ENCODE assay signal across 8 cellular contexts in genomic region chr6:170555305-170555704, GRCh38. TPM values are rescaled to one million over a fixed set of nuclear protein-coding genes. Genes with fewer than 3 reads are reported as not detected.
A peak's percentile ranks its signal among the peaks of the same experiment; 100 is the strongest.
DNase-seq lines count a peak whose midpoint lies in the region; ATAC-seq and TF ChIP-seq lines count a peak whose summit lies in the region.

No MANE protein-coding gene starts in this region.

- H3K4me1 ChIP-seq in SK-N-SH (ENCODE audit: control insufficient read depth in 1 of 2, insufficient read depth in 2 of 2, low read depth in 1 of 2, low read length in 1 of 2), result peaks cover 19 to 23% of the 10 kb centered on the region in 2 experiments; a peak in 3 of 4 replicates
- peaks cover 5 to 36% (median 33%) of the 10 kb centered on the region in 4 donors for H3K4me1 ChIP-seq in liver (ENCODE audit: control insufficient read depth in 4 of 4, insufficient read depth in 4 of 4, low read length in 3 of 4)
- peaks cover 6 to 61% (median 33%) of the 10 kb centered on the region in 4 donors for H3K4me1 ChIP-seq in tibial nerve

- H4K20me1 ChIP-seq in SK-N-SH (ENCODE audit: insufficient read depth), result peaks cover 24% of the 10 kb centered on the region

- POLR2A ChIA-PET in SK-N-SH (lab: Yijun Ruan, JAX), result no interaction called here
- POLR2A ChIA-PET in HEK293T (lab: Yijun Ruan, JAX), result interaction anchor here (1.1 kb wide), 1 partner anchor 29 kb away, joined by 3 read pairs; the partner anchor contains the start of gene PDCD2

- no peak for TF ChIP-seq POLR2A in tibial nerve (IDR thresholded peaks at IDR 0.05)

- no peak for ATAC-seq in SK-N-SH treated with all-trans-retinoic acid at 6 μM for 48 hours
- ATAC-seq in HG02973 (IDR thresholded peaks at IDR 0.05; ENCODE audit: unreplicated experiment), result no peak

- peak overlapping the region; percentile 89 to 100 for H3K4me3 ChIP-seq in SK-N-SH (ENCODE audit: low read depth in 2 of 2, low read length in 1 of 2)
- H3K4me3 ChIP-seq in astrocyte of the spinal cord (ENCODE audit: low read depth, low read length), result peak overlapping the region; percentile 95
- H3K4me3 ChIP-seq in liver (ENCODE audit: low read depth in 1 of 3, low read length in 3 of 3), result peak overlapping the region; percentile 29 to 91 (median 88)
- H3K4me3 ChIP-seq in tibial nerve, result peak overlapping the region in 3 of 4 donors; percentile 85 to 99 (median 87)

- peaks cover 5% of the 10 kb centered on the region for H3F3A ChIP-seq in SK-N-SH (replicated peaks; ENCODE audit: insufficient read depth)

- no peaks in the 10 kb centered on the region for H3K9me2 ChIP-seq in SK-N-SH

- H3K9me3 ChIP-seq in SK-N-SH, result no peaks in the 10 kb centered on the region
- no peaks in the 10 kb centered on the region for H3K9me3 ChIP-seq in liver (ENCODE audit: control insufficient read depth in 4 of 4, low read length in 3 of 4)
- no peaks in the 10 kb centered on the region for H3K9me3 ChIP-seq in tibial nerve

- H3K27ac ChIP-seq in SK-N-SH (ENCODE audit: low read depth in 2 of 2, low read length in 1 of 2) (peak overlapping the region in 1 of 2 experiments; percentile 92; a peak in 1 of 4 replicates), liver (ENCODE audit: low read depth in 1 of 2, low read length in 2 of 2) (no peak overlapping the region), tibial nerve (no peak overlapping the region), caudate nucleus (ENCODE audit: low read depth, low read length) (no peak overlapping the region)

- 36% methylated on average over 3 of the region's 3 CpGs for WGBS in SK-N-SH (ENCODE audit: low lambda C conversion rate)
- whole genome bisulfite sequencing in liver, result 63% methylated on average over 3 of the region's 3 CpGs
- 60% methylated on average over 3 of the region's 3 CpGs for WGBS in tibial nerve, 2 donors

- H2AFZ ChIP-seq in SK-N-SH (ENCODE audit: low read depth), result no peak overlapping the region

- peaks cover 21 to 33% of the 10 kb centered on the region in 2 experiments for H3K36me3 ChIP-seq in SK-N-SH (replicated peaks in 1 of 2; ENCODE audit: control insufficient read depth in 1 of 2, insufficient read depth in 2 of 2, low read length in 1 of 2)
- peaks cover 0 to 2% (median 0%) of the 10 kb centered on the region in 4 donors for H3K36me3 ChIP-seq in liver (ENCODE audit: control insufficient read depth in 4 of 4, insufficient read depth in 3 of 4, low read depth in 1 of 4, low read length in 3 of 4)
- H3K36me3 ChIP-seq in tibial nerve, result peaks cover 0 to 28% (median 0%) of the 10 kb centered on the region in 3 donors

- no peak for TF ChIP-seq EP300 in SK-N-SH (IDR thresholded peaks at IDR 0.05; ENCODE audit: borderline replicate concordance in 1 of 2, low read depth in 1 of 2, low read length in 1 of 2)
- no peak for TF ChIP-seq EP300 in tibial nerve (IDR thresholded peaks at IDR 0.05)

- H3K79me2 ChIP-seq in SK-N-SH (ENCODE audit: insufficient read depth), result peaks cover 90% of the 10 kb centered on the region

- DNase-seq in SK-N-SH, result no peak
- DNase-seq in astrocyte of the spinal cord (ENCODE audit: low read depth, low spot score), result no peak
- no peak for DNase-seq in tibial nerve (ENCODE audit: low spot score in 2 of 2)
- DNase-seq in HEK293T (ENCODE audit: extremely low spot score), result no peak
- no peak for DNase-seq in caudate nucleus (lab: John Stamatoyannopoulos, UW)

- H3K9ac ChIP-seq in SK-N-SH, result peak overlapping the region; percentile 89
- H3K9ac ChIP-seq in liver (ENCODE audit: low read depth in 1 of 2, low read length in 2 of 2), result peak overlapping the region; percentile 59 to 95

- CTCF ChIA-PET in SK-N-SH (lab: Yijun Ruan, JAX), result interaction anchor here (0.9 to 1.4 kb wide), 2 partner anchors 20 to 25 kb away, joined by 3 read pairs; no protein-coding TSS in a partner anchor
- CTCF ChIA-PET in HEK293T (lab: Yijun Ruan, JAX), result no interaction called here

- no peaks in the 10 kb centered on the region for H3K27me3 ChIP-seq in SK-N-SH (ENCODE audit: insufficient read depth)
- no peaks in the 10 kb centered on the region for H3K27me3 ChIP-seq in liver (ENCODE audit: control insufficient read depth in 4 of 4, insufficient read depth in 4 of 4, low read length in 3 of 4)
- H3K27me3 ChIP-seq in tibial nerve, result no peaks in the 10 kb centered on the region

- in situ Hi-C loops in astrocyte of the spinal cord (cut with HindIII; ENCODE audit: low sequenced_read_pairs), result no loop called here

- TF ChIP-seq CTCF in SK-N-SH (IDR thresholded peaks at IDR 0.05) (no peak), astrocyte of the spinal cord (IDR thresholded peaks at IDR 0.05; ENCODE audit: low read depth, low read length) (no peak), liver (IDR thresholded peaks at IDR 0.05; ENCODE audit: low read depth, low read length, missing input control) (no peak), tibial nerve (IDR thresholded peaks at IDR 0.05) (no peak)

- TF ChIP-seq RAD21 in SK-N-SH (IDR thresholded peaks at IDR 0.05; ENCODE audit: low read length), result no peak
- no peak for TF ChIP-seq RAD21 in liver (IDR thresholded peaks at IDR 0.05)

- H3K4me2 ChIP-seq in SK-N-SH, result peak overlapping the region; percentile 85

TF ChIP-seq in SK-N-SH, 30 proteins besides CTCF, POLR2A, EP300 and RAD21 (continues in another document):
- TF ChIP-seq SIN3A (IDR thresholded peaks at IDR 0.05; ENCODE audit: borderline replicate concordance, low read depth, low read length), result no peak
- no peak for TF ChIP-seq JUND (IDR thresholded peaks at IDR 0.05)

TF ChIP-seq in SK-N-SH treated with all-trans-retinoic acid at 6 μM for 48 hours, 23 proteins besides CTCF, POLR2A, EP300 and RAD21:
- no peak for TF ChIP-seq BACH2 (CRISPR knock-in tag; IDR thresholded peaks at IDR 0.05; ENCODE audit: borderline replicate concordance)
- no peak for TF ChIP-seq ZFP30 (CRISPR knock-in tag; IDR thresholded peaks at IDR 0.05)
- no peak for TF ChIP-seq ZNF70 (CRISPR knock-in tag; IDR thresholded peaks at IDR 0.05)
- TF ChIP-seq ARNTL (CRISPR knock-in tag; IDR thresholded peaks at IDR 0.05; ENCODE audit: borderline replicate concordance, low read depth), result no peak

TF ChIP-seq in liver, 16 proteins besides CTCF, POLR2A, EP300 and RAD21:
- TF ChIP-seq JUND (IDR thresholded peaks at IDR 0.05) (no peak), FOXA2 (IDR thresholded peaks at IDR 0.05) (no peak), YY1 (IDR thresholded peaks at IDR 0.05) (no peak), TAF1 (conservative IDR thresholded peaks at IDR 0.05) (no peak), SP1 (IDR thresholded peaks at IDR 0.05) (no peak), EGR1 (IDR thresholded peaks at IDR 0.05; ENCODE audit: low read depth in 2 of 2) (no peak), GABPA (IDR thresholded peaks at IDR 0.05 in 1 of 2, conservative IDR thresholded peaks at IDR 0.05 in 1 of 2) (no peak), FOXA1 (IDR thresholded peaks at IDR 0.05) (no peak), ATF3 (IDR thresholded peaks at IDR 0.05) (no peak), HNF4G (IDR thresholded peaks at IDR 0.05) (no peak)
- TF ChIP-seq, protein P1, sequence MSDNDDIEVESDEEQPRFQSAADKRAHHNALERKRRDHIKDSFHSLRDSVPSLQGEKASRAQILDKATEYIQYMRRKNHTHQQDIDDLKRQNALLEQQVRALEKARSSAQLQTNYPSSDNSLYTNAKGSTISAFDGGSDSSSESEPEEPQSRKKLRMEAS (IDR thresholded peaks at IDR 0.05), result no peak

TF ChIP-seq in HEK293T, 16 proteins besides CTCF, POLR2A, EP300 and RAD21:
- no peak for TF ChIP-seq ELF4 (IDR thresholded peaks at IDR 0.05)
- no peak for TF ChIP-seq FOXK2 (IDR thresholded peaks at IDR 0.05)
- TF ChIP-seq BHLHE40 (IDR thresholded peaks at IDR 0.05; ENCODE audit: borderline replicate concordance), result no peak
- TF ChIP-seq ZNF384 (IDR thresholded peaks at IDR 0.05), result no peak

RNA-seq across cellular contexts. Expression of gene TBP, which starts 1.1 kb away (rescaled TPM):
- polyA plus RNA-seq in SK-N-SH (2012; rRNA removed) (45.5 and 54.6 TPM in 2 replicates), liver (1 to 10 TPM; 4.5 to 7.1 TPM)
- polyA plus RNA-seq in SK-N-SH (2012; cell fraction: cytosol; rRNA removed), result 20.6 and 25.9 TPM in 2 replicates
- 30.0 and 57.8 TPM in 2 replicates for polyA plus RNA-seq in SK-N-SH (2012; cell fraction: nucleus; rRNA removed)
- total RNA-seq in liver (1 to 10 TPM; 7.5 TPM), tibial nerve (10 to 100 TPM; 14.5 to 16.1 (median 15.6) TPM)

RNA-seq across cellular contexts. Expression of gene PSMB1, which starts 2.2 kb away (rescaled TPM):
- polyA plus RNA-seq in SK-N-SH (2012; rRNA removed) (546 and 588 TPM in 2 replicates), liver (100 to 1,000 TPM; 191 to 314 TPM)
- polyA plus RNA-seq in SK-N-SH (2012; cell fraction: cytosol; rRNA removed), result 606 and 697 TPM in 2 replicates
- 255 and 311 TPM in 2 replicates for polyA plus RNA-seq in SK-N-SH (2012; cell fraction: nucleus; rRNA removed)
- total RNA-seq in liver (100 to 1,000 TPM; 177 to 184 TPM), tibial nerve (100 to 1,000 TPM; 122 to 207 (median 155) TPM)

RNA-seq across cellular contexts. Expression of gene PDCD2, which starts 29.1 kb away (rescaled TPM):
- polyA plus RNA-seq in SK-N-SH (2012; rRNA removed) (82.1 and 107 TPM in 2 replicates), liver (10 to 100 TPM; 19.6 to 28.3 TPM)
- polyA plus RNA-seq in SK-N-SH (2012; cell fraction: cytosol; rRNA removed), result 103 and 115 TPM in 2 replicates
- polyA plus RNA-seq in SK-N-SH (2012; cell fraction: nucleus; rRNA removed), result 78.1 and 119 TPM in 2 replicates
- total RNA-seq in liver (10 to 100 TPM; 19.7 to 26.8 TPM), tibial nerve (10 to 100 TPM; 53.5 to 82.2 (median 70.3) TPM)
